In genomic region chr11:77819921-77820564, GRCh38 we compare ENCODE assay signal across 8 cellular contexts. TPM values are rescaled to one million over a fixed set of nuclear protein-coding genes. Genes with fewer than 3 reads are reported as not detected.
A peak's percentile ranks its signal among the peaks of the same experiment; 100 is the strongest.
DNase-seq lines count a peak whose midpoint lies in the region; ATAC-seq, FAIRE-seq and TF ChIP-seq lines count a peak whose summit lies in the region.

No MANE protein-coding gene starts in this region.

- WGBS in transverse colon (ENCODE audit: low coverage in 1 of 2), 2 donors = 0% methylated on average over 2 to 53 of the region's 55 CpGs

- H3K27me3 Mint-ChIP-seq in activated T-helper 1 cell treated with anti-CD3 and anti-CD28 coated beads, Interleukin-12 subunit alpha, Interleukin-12 subunit beta, Interleukin-2, Interleukin-4 antibody, amounts not matched to agents 30 ng/mL and 10 ng/mL and 1 ng/mL, durations not matched to agents 14 hours and 24 hours and 36 hours (ENCODE audit: insufficient read depth) = peaks cover 2% of the 10 kb centered on the region

- no peaks in the 10 kb centered on the region for H3K9me3 Mint-ChIP-seq in activated T-helper 1 cell treated with anti-CD3 and anti-CD28 coated beads, Interleukin-12 subunit alpha, Interleukin-12 subunit beta, Interleukin-2, Interleukin-4 antibody, amounts not matched to agents 30 ng/mL and 10 ng/mL and 1 ng/mL, durations not matched to agents 14 hours and 24 hours and 36 hours

- peaks cover 11% of the 10 kb centered on the region for H3K36me3 Mint-ChIP-seq in activated T-helper 1 cell treated with anti-CD3 and anti-CD28 coated beads, Interleukin-12 subunit alpha, Interleukin-12 subunit beta, Interleukin-2, Interleukin-4 antibody, amounts not matched to agents 30 ng/mL and 10 ng/mL and 1 ng/mL, durations not matched to agents 14 hours and 24 hours and 36 hours (ENCODE audit: low read depth)

- H3K36me3 ChIP-seq in neutrophil (no peaks in the 10 kb centered on the region), transverse colon (no peaks in the 10 kb centered on the region)

- no peak for TF ChIP-seq POLR2A in transverse colon (IDR thresholded peaks at IDR 0.05)

- in situ Hi-C loops in transverse colon (cut with MboI; ENCODE audit: low pct_ligation_motif_present in 1 of 4, low pct_unique_long_range_greater_than_20kb in 1 of 4, low sequenced_read_pairs in 3 of 4) = loop anchor here in 1 of 4 donors (10.0 kb wide), 1 partner anchor 175 kb away; the partner anchor contains the start of gene INTS4

- H3K4me3 ChIP-seq in neutrophil (ENCODE audit: low read depth in 1 of 2, low read length in 1 of 2) (peak overlapping the region; percentile 95 to 97), transverse colon (peak overlapping the region; percentile 95 to 100 (median 100))

- H3K27ac ChIP-seq in neutrophil (peak overlapping the region; percentile 95), transverse colon (peak overlapping the region; percentile 96 to 99 (median 98))

- DNase-seq in activated gamma-delta T cell treated with Interleukin-2 at 50 U/mL for 16 hours (peak; percentile 24), activated gamma-delta T cell (lab: John Stamatoyannopoulos, UW) (no peak), NCI-H748 (lab: John Stamatoyannopoulos, UW; ENCODE audit: unreplicated experiment) (peak; percentile 62), frontal cortex (ENCODE audit: low spot score in 2 of 2) (peak; percentile 13 to 20), transverse colon (peak; percentile 53)
- peak; percentile 27 for DNase-seq in activated T-helper 1 cell treated with anti-CD3 and anti-CD28 coated beads, Interleukin-12 subunit alpha, Interleukin-12 subunit beta, Interleukin-2, Interleukin-4 antibody, amounts not matched to agents 30 ng/mL and 10 ng/mL and 1 ng/mL, durations not matched to agents 14 hours and 24 hours and 36 hours (ENCODE audit: low spot score)

- H3K27me3 ChIP-seq in neutrophil (no peaks in the 10 kb centered on the region), transverse colon (no peaks in the 10 kb centered on the region)

- peak; percentile 21 for ATAC-seq in HG03025 (IDR thresholded peaks at IDR 0.05; ENCODE audit: low FRiP score, unreplicated experiment)

- peak overlapping the region; percentile 97 for H3K4me3 Mint-ChIP-seq in activated T-helper 1 cell treated with anti-CD3 and anti-CD28 coated beads, Interleukin-12 subunit alpha, Interleukin-12 subunit beta, Interleukin-2, Interleukin-4 antibody, amounts not matched to agents 30 ng/mL and 10 ng/mL and 1 ng/mL, durations not matched to agents 14 hours and 24 hours and 36 hours

- intact Hi-C loops in activated T-helper 1 cell treated with anti-CD3 and anti-CD28 coated beads, Interleukin-12 subunit alpha, Interleukin-12 subunit beta, Interleukin-2, Interleukin-4 antibody, amounts not matched to agents 30 ng/mL and 10 ng/mL and 1 ng/mL, durations not matched to agents 14 hours and 24 hours and 36 hours (cut with micrococcal nuclease) = loop anchor here (1.0 to 5.0 kb wide), 12 partner anchors 44 to 1375 kb away; partner anchors contain the start of genes ACER3, EMSY, INTS4 and KCTD21
- intact Hi-C loops in transverse colon (cut with DNase I; ENCODE audit: low total_unique reads) = no loop called here

- TF ChIP-seq CTCF in neutrophil (IDR thresholded peaks at IDR 0.05) = no peak
- no peak for TF ChIP-seq CTCF in transverse colon (IDR thresholded peaks at IDR 0.05)

- TF ChIP-seq EP300 in transverse colon (IDR thresholded peaks at IDR 0.05; ENCODE audit: low read depth) = no peak

- peak overlapping the region; percentile 94 for H3K27ac Mint-ChIP-seq in activated T-helper 1 cell treated with anti-CD3 and anti-CD28 coated beads, Interleukin-12 subunit alpha, Interleukin-12 subunit beta, Interleukin-2, Interleukin-4 antibody, amounts not matched to agents 30 ng/mL and 10 ng/mL and 1 ng/mL, durations not matched to agents 14 hours and 24 hours and 36 hours

- peaks cover 42% of the 10 kb centered on the region for H3K4me1 Mint-ChIP-seq in activated T-helper 1 cell treated with anti-CD3 and anti-CD28 coated beads, Interleukin-12 subunit alpha, Interleukin-12 subunit beta, Interleukin-2, Interleukin-4 antibody, amounts not matched to agents 30 ng/mL and 10 ng/mL and 1 ng/mL, durations not matched to agents 14 hours and 24 hours and 36 hours (ENCODE audit: low read depth)

- FAIRE-seq in frontal cortex (lab: Jason Lieb, UNC) = no peak

- H3K9me3 ChIP-seq in neutrophil (no peaks in the 10 kb centered on the region), transverse colon (peaks cover 0 to under 1% of the 10 kb centered on the region in 2 donors)

- H3K4me1 ChIP-seq in neutrophil (ENCODE audit: control insufficient read depth in 1 of 2, insufficient read depth in 1 of 2, low read depth in 1 of 2, low read length in 1 of 2) (peaks cover 17 to 21% of the 10 kb centered on the region in 2 experiments), transverse colon (peaks cover 8 to 51% (median 16%) of the 10 kb centered on the region in 4 donors)

RNA-seq across cellular contexts. Expression of gene RSF1, which starts 0.5 kb away (rescaled TPM):
- total RNA-seq in activated T-helper 1 cell treated with anti-CD3 and anti-CD28 coated beads, Interleukin-12 subunit alpha, Interleukin-12 subunit beta, Interleukin-2, Interleukin-4 antibody, amounts not matched to agents 30 ng/mL and 10 ng/mL and 1 ng/mL, durations not matched to agents 14 hours and 24 hours and 36 hours = 47.0 and 49.2 TPM in 2 replicates
- total RNA-seq in frontal cortex (151 TPM), transverse colon (10 to 100 TPM; 45.6 to 72.8 (median 58.1) TPM)

RNA-seq across cellular contexts. Expression of gene AAMDC, which starts 0.9 kb away (rescaled TPM):
- 1.5 and 2.4 TPM in 2 replicates for total RNA-seq in activated T-helper 1 cell treated with anti-CD3 and anti-CD28 coated beads, Interleukin-12 subunit alpha, Interleukin-12 subunit beta, Interleukin-2, Interleukin-4 antibody, amounts not matched to agents 30 ng/mL and 10 ng/mL and 1 ng/mL, durations not matched to agents 14 hours and 24 hours and 36 hours
- total RNA-seq in frontal cortex = 3.7 TPM
- 10 to 100 TPM in 2 of 4 donors, not detected in 2; 14.4 to 30.7 TPM for total RNA-seq in transverse colon
